ENCODE assay signal across 8 cellular contexts in the genomic region with DNA sequence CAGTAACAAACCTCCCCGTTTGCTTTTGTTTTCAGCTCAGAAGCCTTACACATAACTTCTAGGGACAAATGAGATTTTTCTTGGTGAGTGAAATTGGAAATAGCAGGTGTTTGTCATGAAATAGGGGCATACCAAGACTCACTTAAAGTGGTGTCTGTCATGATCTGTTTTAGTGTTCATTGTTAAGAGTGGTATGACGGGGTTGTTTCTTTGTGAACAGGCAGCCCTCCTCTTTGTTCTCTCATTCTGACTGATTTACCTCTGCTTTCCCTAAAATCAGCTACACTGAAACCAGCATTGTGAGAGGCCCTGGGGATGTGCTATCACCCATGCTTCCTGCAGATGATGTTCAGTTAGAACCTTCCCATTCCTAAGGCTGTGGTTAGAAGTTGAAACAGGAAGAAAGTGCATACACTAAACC. TPM values are rescaled to one million over a fixed set of nuclear protein-coding genes. Genes with fewer than 3 reads are reported as not detected.
DNase-seq lines count a peak whose midpoint lies in the region; ATAC-seq and TF ChIP-seq lines count a peak whose summit lies in the region.

No MANE protein-coding gene starts in this region.

- H3K27ac Mint-ChIP-seq in activated T-cell treated with anti-CD3 and anti-CD28 coated beads, Interleukin-2, amount 50 U/mL, for 24 hours, result peak overlapping the region; percentile 89

- H3K4me1 ChIP-seq in gastrocnemius medialis, result peaks cover 9% of the 10 kb centered on the region in 2 donors
- peaks cover 0 to 29% (median 16%) of the 10 kb centered on the region in 4 donors for H3K4me1 ChIP-seq in stomach

- H3K9me3 Mint-ChIP-seq in activated T-cell treated with anti-CD3 and anti-CD28 coated beads, Interleukin-2, amount 50 U/mL, for 24 hours, result no peaks in the 10 kb centered on the region

- TF ChIP-seq POLR2A in gastrocnemius medialis (IDR thresholded peaks at IDR 0.05) (no peak), stomach (IDR thresholded peaks at IDR 0.05) (no peak)

- ATAC-seq in HG02943 (IDR thresholded peaks at IDR 0.05; ENCODE audit: low read depth, unreplicated experiment) (peak; percentile 35), gastrocnemius medialis (no peak)
- peak; percentile 41 for ATAC-seq in stimulated activated naive CD8-positive, alpha-beta T cell treated with anti-CD3 and anti-CD28 coated beads, Interleukin-15, Interleukin-2, amounts not matched to agents 100 U/mL and 50 U/mL, for 24 hours

- TF ChIP-seq EP300 in stomach (IDR thresholded peaks at IDR 0.05), result no peak

- no peak overlapping the region for H3K27ac ChIP-seq in gastrocnemius medialis
- no peak overlapping the region for H3K27ac ChIP-seq in stomach

- H3K27me3 Mint-ChIP-seq in activated T-cell treated with anti-CD3 and anti-CD28 coated beads, Interleukin-2, amount 50 U/mL, for 24 hours, result no peaks in the 10 kb centered on the region

- intact Hi-C loops in cardiac septum (cut with DNase I), result loop anchor here (5.0 to 10.0 kb wide), 2 partner anchors 142 to 180 kb away; partner anchors contain the start of gene GPR137B
- intact Hi-C loops in gastrocnemius medialis (cut with DNase I; ENCODE audit: low total_unique reads), result loop anchor here (5.0 to 10.0 kb wide), 3 partner anchors 238 to 510 kb away; partner anchors contain the start of genes LGALS8, LYST and MTR
- intact Hi-C loops in stomach (cut with DNase I; ENCODE audit: low total_unique reads), result no loop called here

- H3K27me3 ChIP-seq in gastrocnemius medialis (peaks cover 6 to 14% (median 12%) of the 10 kb centered on the region in 3 donors), stomach (no peaks in the 10 kb centered on the region)

- no peak for TF ChIP-seq CTCF in gastrocnemius medialis (IDR thresholded peaks at IDR 0.05 in 4 of 5, conservative IDR thresholded peaks at IDR 0.05 in 1 of 5)
- no peak for TF ChIP-seq CTCF in stomach (IDR thresholded peaks at IDR 0.05)

- in situ Hi-C loops in gastrocnemius medialis (cut with MboI; ENCODE audit: low sequenced_read_pairs in 4 of 4), result loop anchor here in 2 of 4 donors (10.0 to 25.0 kb wide), 2 partner anchors 503 to 510 kb away; partner anchors contain the start of gene MTR (in 2 of the 2)

- H3K36me3 ChIP-seq in gastrocnemius medialis (no peaks in the 10 kb centered on the region), stomach (no peaks in the 10 kb centered on the region)

- peak overlapping the region; percentile 41 for H3K4me3 Mint-ChIP-seq in activated T-cell treated with anti-CD3 and anti-CD28 coated beads, Interleukin-2, amount 50 U/mL, for 24 hours

- H3K4me1 Mint-ChIP-seq in activated T-cell treated with anti-CD3 and anti-CD28 coated beads, Interleukin-2, amount 50 U/mL, for 24 hours (ENCODE audit: low read depth), result peaks cover 43% of the 10 kb centered on the region

- H3K4me3 ChIP-seq in gastrocnemius medialis (no peak overlapping the region), stomach (no peak overlapping the region)

- WGBS in stomach, 5 donors, result 35 to 52% (median 45%) methylated on average over 2 of the region's 2 CpGs

- H3K9me3 ChIP-seq in gastrocnemius medialis (no peaks in the 10 kb centered on the region), stomach (no peaks in the 10 kb centered on the region)

- peaks cover 3% of the 10 kb centered on the region for H3K36me3 Mint-ChIP-seq in activated T-cell treated with anti-CD3 and anti-CD28 coated beads, Interleukin-2, amount 50 U/mL, for 24 hours (ENCODE audit: low read depth)

- no peak for DNase-seq in activated T-cell treated with anti-CD3 and anti-CD28 coated beads, Interleukin-2, amount 50 U/mL, for 24 hours
- DNase-seq in activated T-cell treated with anti-CD3 and anti-CD28 coated beads, Interleukin-2, amount 50 U/mL, for 1 hour, result no peak
- DNase-seq in OCI-M1 (lab: John Stamatoyannopoulos, UW) (peak; percentile 70), cardiac septum (ENCODE audit: low spot score) (no peak), gastrocnemius medialis (no peak), stomach (no peak)
- peak; percentile 16 for DNase-seq in stimulated activated naive CD8-positive, alpha-beta T cell treated with anti-CD3 and anti-CD28 coated beads, Interleukin-15, Interleukin-2, amounts not matched to agents 100 U/mL and 50 U/mL, for 24 hours

RNA-seq across cellular contexts. Expression of gene ERO1B, which starts 2.5 kb away (rescaled TPM):
- 5.8 TPM for total RNA-seq in cardiac septum
- 10 to 100 TPM in 1 of 4 donors, 1 to 10 TPM in 3; 3.6 to 10.2 (median 5.8) TPM for total RNA-seq in gastrocnemius medialis
- total RNA-seq in stomach, result 100 to 1,000 TPM in 1 of 5 donors, 10 to 100 TPM in 3, 1 to 10 TPM in 1; 3.2 to 103 (median 33.4) TPM
- 10 to 100 TPM in 2 of 3 donors, 1 to 10 TPM in 1; 6.1 to 23.2 (median 20.6) TPM for polyA plus RNA-seq in stomach

Comparison
In these comparisons a context has a peak if more than half of its experiments do, and no peak if none do; other contexts are left out.
1. DNase-seq: peak in OCI-M1 (single experiment) and stimulated activated naive CD8-positive, alpha-beta T cell treated with anti-CD3 and anti-CD28 coated beads, Interleukin-15, Interleukin-2, amounts not matched to agents 100 U/mL and 50 U/mL, for 24 hours (single experiment); none in activated T-cell treated with anti-CD3 and anti-CD28 coated beads, Interleukin-2, amount 50 U/mL, for 24 hours (single experiment), activated T-cell treated with anti-CD3 and anti-CD28 coated beads, Interleukin-2, amount 50 U/mL, for 1 hour (single experiment), cardiac septum (single experiment), gastrocnemius medialis (0 of 2) and stomach (single experiment).
2. ATAC-seq: peak in HG02943 (single experiment) and stimulated activated naive CD8-positive, alpha-beta T cell treated with anti-CD3 and anti-CD28 coated beads, Interleukin-15, Interleukin-2, amounts not matched to agents 100 U/mL and 50 U/mL, for 24 hours (single experiment); none in gastrocnemius medialis (0 of 2).